ENCODE assay signal across 8 cellular contexts in the genomic region with DNA sequence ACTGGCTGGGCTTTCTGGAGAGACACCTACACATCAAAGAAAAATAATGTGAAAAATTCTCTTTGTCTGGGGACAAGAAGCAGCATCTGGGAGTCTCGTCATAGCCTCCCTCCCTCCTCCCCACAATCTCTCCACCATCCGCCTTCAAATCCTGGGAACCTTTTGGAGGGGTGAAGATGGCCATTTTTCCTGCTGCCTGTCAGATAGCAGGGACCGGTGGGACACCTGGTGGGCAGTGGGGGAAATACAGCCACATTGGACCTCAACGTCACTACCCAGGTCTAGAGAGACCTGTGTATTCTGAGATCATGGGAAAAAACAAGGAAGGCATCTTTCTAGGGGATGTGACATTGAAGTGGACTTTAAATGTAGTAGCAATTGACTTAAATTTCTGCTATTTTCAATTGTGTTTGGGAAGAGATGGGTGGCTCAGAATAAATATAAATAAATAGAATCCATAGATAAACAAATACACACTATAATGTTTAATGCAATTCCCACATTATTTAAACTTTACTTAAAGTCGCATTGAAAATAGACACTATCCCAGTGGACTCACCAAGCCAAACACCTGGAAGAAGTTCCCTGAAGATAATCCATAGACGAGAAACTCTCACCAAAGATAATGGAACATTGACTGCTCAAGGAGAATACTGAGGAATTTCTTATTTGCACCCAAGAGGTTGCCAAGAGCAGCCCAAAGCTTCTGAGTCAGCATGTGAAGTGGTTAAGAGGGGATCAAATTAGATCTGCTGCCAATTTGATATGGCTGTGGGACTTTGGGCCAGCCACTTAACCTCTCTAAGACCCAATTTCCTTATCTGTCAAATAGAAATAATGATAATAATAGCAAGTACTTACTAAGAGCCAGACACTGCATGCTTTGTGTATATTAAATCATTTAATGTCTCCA.
DNase-seq lines count a peak whose midpoint lies in the region; ATAC-seq, FAIRE-seq and TF ChIP-seq lines count a peak whose summit lies in the region.

No MANE protein-coding gene starts in this region.

- peak in 2 of 7 experiments; percentile 6 to 18 for DNase-seq in CD8-positive, alpha-beta T cell
- peak; percentile 84 for DNase-seq in NCI-H2227 treated with DMSO at 0.1 percent for 48 hours (lab: John Stamatoyannopoulos, UW)
- DNase-seq in activated CD8-positive, alpha-beta T cell treated with anti-CD3 and anti-CD28 coated beads, Interleukin-2, amount 10 ng/mL, durations not matched to agents 7 days and 5 days = peak; percentile 59
- DNase-seq in pancreas = peak; percentile 29 to 85 (median 54)
- no peak for DNase-seq in central memory CD4-positive, alpha-beta T cell

- no peaks in the 10 kb centered on the region for H3K9me3 ChIP-seq in CD8-positive, alpha-beta T cell (ENCODE audit: low read length)
- H3K9me3 ChIP-seq in gastroesophageal sphincter (peaks cover 0 to 8% (median 0%) of the 10 kb centered on the region in 3 donors), pancreas (no peaks in the 10 kb centered on the region)

- TF ChIP-seq EP300 in gastroesophageal sphincter (IDR thresholded peaks at IDR 0.05) = no peak

- H3K4me3 Mint-ChIP-seq in CD8-positive, alpha-beta T cell = no peak overlapping the region
- no peak overlapping the region for H3K4me3 Mint-ChIP-seq in activated CD8-positive, alpha-beta T cell treated with anti-CD3 and anti-CD28 coated beads, Interleukin-2, amount 10 ng/mL, durations not matched to agents 7 days and 5 days

- peaks cover 14% of the 10 kb centered on the region for H3K27me3 Mint-ChIP-seq in CD8-positive, alpha-beta T cell (ENCODE audit: low read depth)
- H3K27me3 Mint-ChIP-seq in activated CD8-positive, alpha-beta T cell treated with anti-CD3 and anti-CD28 coated beads, Interleukin-2, amount 10 ng/mL, durations not matched to agents 7 days and 5 days (ENCODE audit: low read depth) = peaks cover 10% of the 10 kb centered on the region

- H3K27ac Mint-ChIP-seq in CD8-positive, alpha-beta T cell = no peak overlapping the region
- H3K27ac Mint-ChIP-seq in activated CD8-positive, alpha-beta T cell treated with anti-CD3 and anti-CD28 coated beads, Interleukin-2, amount 10 ng/mL, durations not matched to agents 7 days and 5 days = no peak overlapping the region

- ATAC-seq in CD8-positive, alpha-beta T cell = no peak
- ATAC-seq in GM18909 (IDR thresholded peaks at IDR 0.05; ENCODE audit: poor library complexity, unreplicated experiment) (peak; percentile 77), HG03135 (IDR thresholded peaks at IDR 0.05; ENCODE audit: unreplicated experiment) (peak; percentile 88), gastroesophageal sphincter (peak; percentile 63), pancreas (peak; percentile 68 to 90 (median 88))
- ATAC-seq in activated CD8-positive, alpha-beta T cell treated with anti-CD3 and anti-CD28 coated beads, Interleukin-2, amount 10 ng/mL, durations not matched to agents 7 days and 5 days = peak; percentile 53

- H3K36me3 ChIP-seq in CD8-positive, alpha-beta T cell (ENCODE audit: insufficient read depth, low read length) = no peaks in the 10 kb centered on the region
- H3K36me3 ChIP-seq in gastroesophageal sphincter (no peaks in the 10 kb centered on the region), pancreas (no peaks in the 10 kb centered on the region)

- peaks cover 3% of the 10 kb centered on the region for H3K9me3 Mint-ChIP-seq in CD8-positive, alpha-beta T cell
- no peaks in the 10 kb centered on the region for H3K9me3 Mint-ChIP-seq in activated CD8-positive, alpha-beta T cell treated with anti-CD3 and anti-CD28 coated beads, Interleukin-2, amount 10 ng/mL, durations not matched to agents 7 days and 5 days (ENCODE audit: insufficient read depth)

- H3K27ac ChIP-seq in CD8-positive, alpha-beta T cell (ENCODE audit: low read depth, low read length) = no peak overlapping the region
- H3K27ac ChIP-seq in gastroesophageal sphincter = no peak overlapping the region
- H3K27ac ChIP-seq in pancreas = no peak overlapping the region

- no peak overlapping the region for H3K4me3 ChIP-seq in CD8-positive, alpha-beta T cell (ENCODE audit: low read depth, low read length)
- H3K4me3 ChIP-seq in gastroesophageal sphincter (no peak overlapping the region), pancreas (no peak overlapping the region)

- H3K36me3 Mint-ChIP-seq in CD8-positive, alpha-beta T cell = no peaks in the 10 kb centered on the region
- H3K36me3 Mint-ChIP-seq in activated CD8-positive, alpha-beta T cell treated with anti-CD3 and anti-CD28 coated beads, Interleukin-2, amount 10 ng/mL, durations not matched to agents 7 days and 5 days (ENCODE audit: low read depth) = no peaks in the 10 kb centered on the region

- 33 to 92% methylated on average over 2 to 6 of the region's 6 CpGs for WGBS in gastroesophageal sphincter (ENCODE audit: low coverage in 1 of 2), 2 donors
- 21 to 25% methylated on average over 6 of the region's 6 CpGs for WGBS in pancreas, 2 donors

- POLR2A ChIA-PET in CD8-positive, alpha-beta T cell (lab: Charles Lee) = no interaction called here
- POLR2A ChIA-PET in activated CD8-positive, alpha-beta T cell treated with anti-CD3 and anti-CD28 coated beads, Interleukin-2, amount 10 ng/mL, durations not matched to agents 7 days and 5 days (lab: Charles Lee) = no interaction called here

- H3K4me1 ChIP-seq in CD8-positive, alpha-beta T cell (ENCODE audit: insufficient read depth, low read length) = no peaks in the 10 kb centered on the region
- no peaks in the 10 kb centered on the region for H3K4me1 ChIP-seq in gastroesophageal sphincter
- no peaks in the 10 kb centered on the region for H3K4me1 ChIP-seq in pancreas

- no peak for FAIRE-seq in pancreas (lab: Jason Lieb, UNC)

- CTCF ChIA-PET in CD8-positive, alpha-beta T cell (lab: Charles Lee) = interaction anchor here (0.6 kb wide), 1 partner anchor 30 kb away, joined by 3 read pairs; no protein-coding TSS in a partner anchor
- CTCF ChIA-PET in activated CD8-positive, alpha-beta T cell treated with anti-CD3 and anti-CD28 coated beads, Interleukin-2, amount 10 ng/mL, durations not matched to agents 7 days and 5 days (lab: Charles Lee) = interaction anchor here (1.1 kb wide), 1 partner anchor 14 kb away, joined by 3 read pairs; no protein-coding TSS in a partner anchor

- peak; percentile 37 for TF ChIP-seq CTCF in CD8-positive, alpha-beta T cell (IDR thresholded peaks at IDR 0.05)
- TF ChIP-seq CTCF in gastroesophageal sphincter (IDR thresholded peaks at IDR 0.05) = peak in 2 of 4 experiments; percentile 42 to 50
- peak in 3 of 4 donors; percentile 25 to 72 (median 65) for TF ChIP-seq CTCF in pancreas (IDR thresholded peaks at IDR 0.05)

- intact Hi-C loops in CD8-positive, alpha-beta T cell (cut with DNase I, micrococcal nuclease) = no loop called here
- intact Hi-C loops in pancreas (cut with DNase I) = loop anchor here in 1 of 3 donors (5.0 kb wide), 1 partner anchor 181 kb away; no protein-coding TSS in a partner anchor

- no peaks in the 10 kb centered on the region for H3K27me3 ChIP-seq in CD8-positive, alpha-beta T cell (ENCODE audit: insufficient read depth, low read length)
- H3K27me3 ChIP-seq in gastroesophageal sphincter (peaks cover 9% of the 10 kb centered on the region), pancreas (no peaks in the 10 kb centered on the region)

- TF ChIP-seq POLR2A in gastroesophageal sphincter (IDR thresholded peaks at IDR 0.05) = no peak

- no peaks in the 10 kb centered on the region for H3K4me1 Mint-ChIP-seq in CD8-positive, alpha-beta T cell (ENCODE audit: low read depth)
- H3K4me1 Mint-ChIP-seq in activated CD8-positive, alpha-beta T cell treated with anti-CD3 and anti-CD28 coated beads, Interleukin-2, amount 10 ng/mL, durations not matched to agents 7 days and 5 days (ENCODE audit: low read depth) = no peaks in the 10 kb centered on the region
